ENCODE assay signal across 8 cellular contexts in the genomic region with DNA sequence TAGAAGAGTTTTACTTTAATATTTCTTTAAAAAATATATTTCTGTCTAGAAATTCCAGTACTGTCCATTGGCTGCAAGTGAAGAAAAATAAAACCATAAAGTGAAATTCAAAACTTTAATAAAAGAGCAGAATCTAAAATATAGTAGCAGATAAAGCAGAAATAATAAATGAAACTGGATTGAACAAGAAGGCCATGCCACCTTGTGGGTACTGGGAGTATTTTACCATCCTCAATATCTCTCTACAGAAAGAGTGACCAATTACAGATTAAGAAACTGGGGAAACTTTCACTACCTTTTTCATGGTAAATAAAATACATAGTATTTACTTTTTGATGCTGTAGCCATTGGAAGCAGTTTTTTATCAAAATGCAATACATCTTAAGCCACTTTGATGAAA.
DNase-seq lines count a peak whose midpoint lies in the region; ATAC-seq and TF ChIP-seq lines count a peak whose summit lies in the region.

No MANE protein-coding gene starts in this region.

- H3K27ac Mint-ChIP-seq in memory B cell, result no peak overlapping the region

- H3K27me3 ChIP-seq in Karpas-422 (ENCODE audit: low read length) (no peaks in the 10 kb centered on the region), ascending aorta (no peaks in the 10 kb centered on the region)

- intact Hi-C loops in ascending aorta (cut with DNase I), result loop anchor here (5.0 kb wide), 1 partner anchor 1521 kb away; no protein-coding TSS in a partner anchor

- no peaks in the 10 kb centered on the region for H3K9me2 ChIP-seq in Karpas-422 (replicated peaks; ENCODE audit: insufficient read depth, low read length)

- H3K4me1 Mint-ChIP-seq in memory B cell, result peaks cover 18% of the 10 kb centered on the region

- H3K36me3 Mint-ChIP-seq in memory B cell, result no peaks in the 10 kb centered on the region

- H3K9me3 ChIP-seq in Karpas-422 (ENCODE audit: low read length) (no peaks in the 10 kb centered on the region), ascending aorta (no peaks in the 10 kb centered on the region)

- peak; percentile 74 for ATAC-seq in memory B cell (ENCODE audit: low read depth)
- ATAC-seq in HG03039 (IDR thresholded peaks at IDR 0.05; ENCODE audit: unreplicated experiment), result no peak

- peaks cover 39% of the 10 kb centered on the region for H3K4me1 ChIP-seq in Karpas-422 (ENCODE audit: low read length)
- H3K4me1 ChIP-seq in ascending aorta, result no peaks in the 10 kb centered on the region

- H2AFZ ChIP-seq in Karpas-422 (ENCODE audit: low read length), result no peak overlapping the region

- H3K4me2 ChIP-seq in Karpas-422 (ENCODE audit: low read depth, low read length, poor library complexity, severe bottlenecking), result no peak overlapping the region

- H3K79me2 ChIP-seq in Karpas-422 (ENCODE audit: low read length), result no peaks in the 10 kb centered on the region

- no peaks in the 10 kb centered on the region for H3K36me3 ChIP-seq in Karpas-422 (ENCODE audit: insufficient read depth, low read length)
- no peaks in the 10 kb centered on the region for H3K36me3 ChIP-seq in ascending aorta

- peak; percentile 20 to 67 (median 46) for TF ChIP-seq CTCF in ascending aorta (IDR thresholded peaks at IDR 0.05)

- H3K4me3 ChIP-seq in Karpas-422 (ENCODE audit: low read length) (no peak overlapping the region), ascending aorta (no peak overlapping the region)

- no peaks in the 10 kb centered on the region for H3K27me3 Mint-ChIP-seq in memory B cell

- no peak overlapping the region for H3K4me3 Mint-ChIP-seq in memory B cell

- DNase-seq in NCI-H510A treated with DMSO at 0.1 percent for 48 hours (lab: John Stamatoyannopoulos, UW) (peak; percentile 24), NCI-H510A (lab: John Stamatoyannopoulos, UW) (no peak), Karpas-422 (peak; percentile 70), ascending aorta (ENCODE audit: low spot score in 2 of 2) (no peak), memory B cell (ENCODE audit: low spot score in 2 of 2) (peak in 1 of 2 donors; percentile 10), retina (no peak)
- DNase-seq in activated CD4-positive, alpha-beta T cell treated with anti-CD3 and anti-CD28 coated beads for 48 hours, result no peak

- H4K20me1 ChIP-seq in Karpas-422 (ENCODE audit: insufficient read depth, low read depth, low read length), result no peaks in the 10 kb centered on the region

- H3K9me3 Mint-ChIP-seq in memory B cell, result no peaks in the 10 kb centered on the region

- H3K27ac ChIP-seq in Karpas-422 (ENCODE audit: low read length), result no peak overlapping the region
- no peak overlapping the region for H3K27ac ChIP-seq in ascending aorta

- H3K9ac ChIP-seq in Karpas-422 (ENCODE audit: low read length), result no peak overlapping the region

Comparison
In these comparisons a context has a peak if more than half of its experiments do, and no peak if none do; other contexts are left out.
1. DNase-seq: peak in NCI-H510A treated with DMSO at 0.1 percent for 48 hours (single experiment) and Karpas-422 (single experiment); none in NCI-H510A (single experiment), ascending aorta (0 of 2), retina (single experiment) and activated CD4-positive, alpha-beta T cell treated with anti-CD3 and anti-CD28 coated beads for 48 hours (single experiment).